Comparison of ENCODE assay signal across 19 cellular contexts in genomic region chr12:98820005-98820404, GRCh38.
"Had no signal": no experiment of that assay in that cellular context is flagged by ENCODE, and none has a peak within 500 bp of the region (broad histone marks: within the 10 kb centered on the region; RNA-seq: fewer than 3 reads in every experiment).

No MANE protein-coding gene starts in this region.

- H3K27ac ChIP-seq: body of pancreas, esophagus muscularis mucosa, skin epidermis, stomach, tibial artery, uterus, WERI-Rb-1 had no signal

- H3K36me3 ChIP-seq: esophagus muscularis mucosa, stomach, tibial artery, uterus, WERI-Rb-1 had no signal

- H3K9me3 ChIP-seq: body of pancreas, esophagus muscularis mucosa, stomach, tibial artery, uterus had no signal

- H3K4me1 ChIP-seq: body of pancreas, uterus had no signal

- H3K27me3 ChIP-seq: body of pancreas, esophagus muscularis mucosa, stomach, tibial artery, uterus had no signal

- ATAC-seq: activated CD8-positive, alpha-beta T cell treated with anti-CD3 and anti-CD28 coated beads, Interleukin-2, amount 10 ng/mL, durations not matched to agents 7 days and 5 days; activated naive CD8-positive, alpha-beta T cell treated with anti-CD3 and anti-CD28 coated beads, Interleukin-2, amount 50 U/mL, for 24 hours; body of pancreas had no signal

- DNase-seq: activated CD4-positive, alpha-beta T cell treated with anti-CD3 and anti-CD28 coated beads for 48 hours; activated CD8-positive, alpha-beta memory T cell treated with anti-CD3 and anti-CD28 coated beads, Interleukin-2, amount 50 U/mL, for 48 hours; activated CD8-positive, alpha-beta T cell treated with anti-CD3 and anti-CD28 coated beads, Interleukin-2, amount 10 ng/mL, durations not matched to agents 7 days and 5 days; activated naive CD4-positive, alpha-beta T cell; activated naive CD8-positive, alpha-beta T cell treated with anti-CD3 and anti-CD28 coated beads, Interleukin-2, amount 50 U/mL, for 24 hours; body of pancreas; dermis blood vessel endothelial cell; head of caudate nucleus; islet precursor cell; retina; stimulated activated CD4-positive, alpha-beta T cell treated with anti-CD3 and anti-CD28 coated beads, Interleukin-4, amount 100 ng/mL, for 4 hours; stomach; T-helper 1 cell; tibial artery; uterus; WERI-Rb-1 had no signal

- FAIRE-seq: endometrium had no signal

- H3K4me3 ChIP-seq: body of pancreas, esophagus muscularis mucosa, skin epidermis, stomach, tibial artery, uterus had no signal
